In genomic region chr1:162388615-162389014, GRCh38 we compare ENCODE assay signal across 14 cellular contexts. TPM values are rescaled to one million over a fixed set of nuclear protein-coding genes. Genes with fewer than 3 reads are reported as not detected.
DNase-seq lines count a peak whose midpoint lies in the region; ATAC-seq and TF ChIP-seq lines count a peak whose summit lies in the region.
"Had no signal": no experiment of that assay in that cellular context is flagged by ENCODE, and none has a peak within 500 bp of the region (broad histone marks: within the 10 kb centered on the region; RNA-seq: fewer than 3 reads in every experiment).

No MANE protein-coding gene starts in this region.

- no peak for TF ChIP-seq CTCF in brain (conservative IDR thresholded peaks at IDR 0.05)

- peaks cover 12% of the 10 kb centered on the region for H3K27me3 Mint-ChIP-seq in brain

- peaks cover 56% of the 10 kb centered on the region for H3K4me1 Mint-ChIP-seq in brain
- no peaks in the 10 kb centered on the region for H3K4me1 Mint-ChIP-seq in stimulated activated effector memory CD8-positive, alpha-beta T cell treated with anti-CD3 and anti-CD28 coated beads, Interleukin-12 subunit alpha, Interleukin-12 subunit beta, amount 100 ng/mL, for 72 hours

- H3K27ac Mint-ChIP-seq in brain: peak overlapping the region in 3 of 5 experiments; percentile 55 to 77 (median 72)
- no peak overlapping the region for H3K27ac Mint-ChIP-seq in stimulated activated effector memory CD8-positive, alpha-beta T cell treated with anti-CD3 and anti-CD28 coated beads, Interleukin-12 subunit alpha, Interleukin-12 subunit beta, amount 100 ng/mL, for 72 hours

- ATAC-seq in left colon: peak; percentile 11
- peak; percentile 73 for ATAC-seq in sciatic nerve
- no peak for ATAC-seq in stimulated activated effector memory CD8-positive, alpha-beta T cell treated with anti-CD3 and anti-CD28 coated beads, Interleukin-12 subunit alpha, Interleukin-12 subunit beta, amount 100 ng/mL, for 72 hours
- ATAC-seq in HG03342 (IDR thresholded peaks at IDR 0.05; ENCODE audit: unreplicated experiment): no peak

- peak; percentile 90 for DNase-seq in LHCN-M2 (ENCODE audit: low read depth)
- no peak for DNase-seq in left colon
- DNase-seq in sciatic nerve (ENCODE audit: low spot score): no peak
- DNase-seq in stimulated activated effector memory CD8-positive, alpha-beta T cell treated with anti-CD3 and anti-CD28 coated beads, Interleukin-12 subunit alpha, Interleukin-12 subunit beta, amount 100 ng/mL, for 72 hours (ENCODE audit: low spot score in 2 of 2): no peak
- no peak for DNase-seq in COLO668 (lab: John Stamatoyannopoulos, UW; ENCODE audit: unreplicated experiment)
- no peak for DNase-seq in NOMO-1 treated with DMSO at 0.1 percent for 48 hours (lab: John Stamatoyannopoulos, UW; ENCODE audit: unreplicated experiment)
- DNase-seq: activated naive CD4-positive, alpha-beta T cell; effector CD4-positive, alpha-beta T cell; lower lobe of right lung; sigmoid colon; thyroid gland had no signal

- intact Hi-C loops in left colon (cut with DNase I, micrococcal nuclease): no loop called here
- intact Hi-C loops in sciatic nerve (cut with DNase I): no loop called here

- peaks cover 3% of the 10 kb centered on the region for H3K36me3 Mint-ChIP-seq in brain
- H3K36me3 Mint-ChIP-seq in stimulated activated effector memory CD8-positive, alpha-beta T cell treated with anti-CD3 and anti-CD28 coated beads, Interleukin-12 subunit alpha, Interleukin-12 subunit beta, amount 100 ng/mL, for 72 hours: no peaks in the 10 kb centered on the region
- H3K36me3 Mint-ChIP-seq: CD14-positive monocyte had no signal

- no peaks in the 10 kb centered on the region for H3K9me3 Mint-ChIP-seq in brain
- no peaks in the 10 kb centered on the region for H3K9me3 Mint-ChIP-seq in stimulated activated effector memory CD8-positive, alpha-beta T cell treated with anti-CD3 and anti-CD28 coated beads, Interleukin-12 subunit alpha, Interleukin-12 subunit beta, amount 100 ng/mL, for 72 hours
- H3K9me3 Mint-ChIP-seq: CD14-positive monocyte had no signal

- H3K4me3 Mint-ChIP-seq in brain: no peak overlapping the region
- H3K4me3 Mint-ChIP-seq in stimulated activated effector memory CD8-positive, alpha-beta T cell treated with anti-CD3 and anti-CD28 coated beads, Interleukin-12 subunit alpha, Interleukin-12 subunit beta, amount 100 ng/mL, for 72 hours: no peak overlapping the region

RNA-seq across cellular contexts. Expression of gene C1orf226, which starts 7.1 kb away (rescaled TPM):
- 0.32 and 0.63 TPM in 2 replicates for total RNA-seq in LHCN-M2 (2014; rRNA removed)
- polyA plus RNA-seq in LHCN-M2 (2012): 0.21 TPM
- polyA plus RNA-seq in brain (ENCODE audit: insufficient read depth, low read depth, low replicate concordance): 7.8 TPM
- total RNA-seq in left colon: 10 to 100 TPM; 24.2 to 44.1 TPM
- 13.0 TPM for total RNA-seq in sciatic nerve

RNA-seq across cellular contexts. Expression of gene SPATA46, which starts 12.0 kb away (rescaled TPM):
- total RNA-seq in LHCN-M2 (2014; rRNA removed) (not detected in 2 replicates), left colon (not detected), sciatic nerve (not detected)
- polyA plus RNA-seq in LHCN-M2 (2012): not detected
- polyA plus RNA-seq in brain (ENCODE audit: insufficient read depth, low read depth, low replicate concordance): not detected
- total RNA-seq: lower lobe of right lung, sigmoid colon, thyroid gland had no signal
- polyA plus RNA-seq: CD14-positive monocyte, sigmoid colon had no signal

RNA-seq across cellular contexts. Expression of gene SH2D1B, which starts 23.3 kb away (rescaled TPM):
- total RNA-seq in LHCN-M2 (2014; rRNA removed) (0.11 and 0.13 TPM in 2 replicates), left colon (1 to 10 TPM in 1 of 2 donors, under 1 TPM in 1; 0.70 to 1.1 TPM), sciatic nerve (0.53 TPM)
- 0.04 TPM for polyA plus RNA-seq in LHCN-M2 (2012)
- 0.12 TPM for polyA plus RNA-seq in brain (ENCODE audit: insufficient read depth, low read depth, low replicate concordance)
- total RNA-seq: sigmoid colon, thyroid gland had no signal

Comparison
In these comparisons a context has a peak if more than half of its experiments do, and no peak if none do; other contexts are left out.
1. ATAC-seq: peak in left colon (single experiment) and sciatic nerve (single experiment); none in stimulated activated effector memory CD8-positive, alpha-beta T cell treated with anti-CD3 and anti-CD28 coated beads, Interleukin-12 subunit alpha, Interleukin-12 subunit beta, amount 100 ng/mL, for 72 hours (single experiment) and HG03342 (single experiment).